Comparison of ENCODE assay signal across 20 cellular contexts in the genomic region with DNA sequence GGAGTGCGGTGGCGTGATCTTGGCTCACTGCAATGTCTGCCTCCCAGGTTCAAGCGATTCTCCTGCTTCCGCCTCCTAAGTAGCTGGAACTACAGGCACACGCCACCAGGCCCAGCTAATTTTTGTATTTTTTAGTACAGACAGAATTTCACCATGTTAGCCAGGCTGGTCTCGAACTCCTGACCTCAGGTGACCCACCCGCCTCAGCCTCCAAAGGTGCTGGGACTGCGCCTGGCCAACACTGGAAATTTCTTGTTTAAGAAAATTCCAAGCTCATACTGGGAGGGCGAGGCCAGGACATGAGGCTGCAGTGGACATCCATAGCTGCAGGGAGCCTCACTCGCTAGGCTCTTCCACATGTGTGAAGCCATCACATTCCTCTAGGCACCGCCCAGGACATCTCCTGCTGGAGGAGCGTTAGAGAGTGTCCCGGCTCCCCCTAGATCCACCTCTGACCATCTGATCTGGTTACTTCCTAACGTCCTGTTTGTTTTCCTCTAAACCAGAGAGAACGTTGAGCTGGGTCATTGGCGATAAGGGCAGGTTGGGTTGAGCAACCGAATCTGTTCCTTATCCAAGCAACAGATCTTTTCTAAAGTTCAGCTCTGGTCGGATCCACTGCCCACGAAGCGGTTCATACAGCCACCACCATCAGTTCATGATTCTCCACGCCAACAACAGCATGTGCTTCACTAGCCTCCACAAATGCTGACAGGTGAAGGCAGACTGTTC.
DNase-seq lines count a peak whose midpoint lies in the region; FAIRE-seq and TF ChIP-seq lines count a peak whose summit lies in the region.
"Had no signal": no experiment of that assay in that cellular context is flagged by ENCODE, and none has a peak within 500 bp of the region (broad histone marks: within the 10 kb centered on the region; RNA-seq: fewer than 3 reads in every experiment).

No MANE protein-coding gene starts in this region.

- no peak overlapping the region for H3K4me3 Mint-ChIP-seq in H9
- no peak overlapping the region for H3K4me3 Mint-ChIP-seq in osteocyte (ENCODE audit: unreplicated experiment)
- H3K4me3 Mint-ChIP-seq: activated naive CD4-positive, alpha-beta T cell treated with anti-CD3 and anti-CD28 coated beads, Interleukin-2, amount 50 U/mL, for 24 hours; natural killer cell had no signal

- H3K4me3 ChIP-seq in OCI-LY3 (ENCODE audit: low read length) (no peak overlapping the region), endothelial cell of umbilical vein (replicated peaks in 1 of 3; ENCODE audit: insufficient read depth in 1 of 3, low read depth in 1 of 3, low read length in 3 of 3) (no peak overlapping the region)
- H3K4me3 ChIP-seq: colonic mucosa, Peyer's patch, tibial nerve had no signal

- no peak overlapping the region for H3K56ac ChIP-seq in H9 (ENCODE audit: insufficient read length, low read depth, low read length)

- H4K91ac ChIP-seq in H9 (ENCODE audit: insufficient read length, low read depth, low read length), result no peak overlapping the region

- no peak for TF ChIP-seq POLR2A in endothelial cell of umbilical vein (IDR thresholded peaks at IDR 0.05; ENCODE audit: low read depth, low read length)

- H3K4ac ChIP-seq in H9 (ENCODE audit: low read depth, low read length), result no peak overlapping the region

- H3K9me1 ChIP-seq in endothelial cell of umbilical vein (replicated peaks; ENCODE audit: control insufficient read depth, extremely low read depth, insufficient read depth, low read length), result no peaks in the 10 kb centered on the region

- no CpG with 5 or more reads among the region's 21 CpGs for WGBS in H9 (ENCODE audit: extremely low coverage, insufficient read length, low lambda C conversion rate)

- no peak overlapping the region for H2AFZ ChIP-seq in H9 (ENCODE audit: low read length)
- no peak overlapping the region for H2AFZ ChIP-seq in OCI-LY3 (ENCODE audit: low read depth, low read length)
- peak overlapping the region; percentile 6 for H2AFZ ChIP-seq in endothelial cell of umbilical vein (ENCODE audit: low read depth, low read length)

- no peak overlapping the region for H3K4me2 ChIP-seq in H9 (ENCODE audit: insufficient read depth, insufficient read length, low read length)
- peak overlapping the region; percentile 87; the same call in 1 of the 2 replicates for H3K4me2 ChIP-seq in OCI-LY3 (ENCODE audit: low read length)
- H3K4me2 ChIP-seq in endothelial cell of umbilical vein (ENCODE audit: insufficient read depth, low read length), result no peak overlapping the region

- CTCF ChIA-PET in endothelial cell of umbilical vein (lab: Charles Lee), result interaction anchor here (0.7 to 1.4 kb wide), 3 partner anchors 9 to 174 kb away, joined by 3 read pairs; no protein-coding TSS in a partner anchor

- no TSS peak for BruUV-seq in endothelial cell of umbilical vein (replicated peaks; lab: Mats Ljungman, UMichigan)

- H3K27me3 Mint-ChIP-seq in H9 (ENCODE audit: low read depth) (peaks cover 7% of the 10 kb centered on the region), osteocyte (ENCODE audit: unreplicated experiment) (no peaks in the 10 kb centered on the region)
- H3K27me3 Mint-ChIP-seq: activated naive CD4-positive, alpha-beta T cell treated with anti-CD3 and anti-CD28 coated beads, Interleukin-2, amount 50 U/mL, for 24 hours had no signal

- POLR2A ChIA-PET in endothelial cell of umbilical vein (lab: Charles Lee), result interaction anchor here (0.6 kb wide), 1 partner anchor 99 kb away, joined by 3 read pairs; no protein-coding TSS in a partner anchor

- H3K4me1 ChIP-seq in H9 (ENCODE audit: insufficient read depth, low read length) (peaks cover 8% of the 10 kb centered on the region; the same call in 1 of the 2 replicates), OCI-LY3 (ENCODE audit: low read length) (peaks cover 13% of the 10 kb centered on the region), endothelial cell of umbilical vein (ENCODE audit: control insufficient read depth, extremely low read depth, insufficient read depth, low read length) (peaks cover 40% of the 10 kb centered on the region)
- H3K4me1 ChIP-seq: BE2C, colonic mucosa had no signal

- H3K27me3 ChIP-seq in H9 (ENCODE audit: insufficient read depth, low read length) (no peaks in the 10 kb centered on the region), OCI-LY3 (ENCODE audit: low read depth, low read length) (peaks cover 48% of the 10 kb centered on the region), endothelial cell of umbilical vein (ENCODE audit: control insufficient read depth in 2 of 2, insufficient read depth in 2 of 2, low read length in 2 of 2) (no peaks in the 10 kb centered on the region)
- H3K27me3 ChIP-seq: BE2C, colonic mucosa, Peyer's patch, tibial nerve had no signal

- no peaks in the 10 kb centered on the region for H3K9me3 ChIP-seq in H9 (ENCODE audit: control insufficient read depth, low read depth, low read length)
- H3K9me3 ChIP-seq in OCI-LY3 (ENCODE audit: insufficient read depth, low read length), result no peaks in the 10 kb centered on the region
- no peaks in the 10 kb centered on the region for H3K9me3 ChIP-seq in endothelial cell of umbilical vein (replicated peaks; ENCODE audit: control insufficient read depth, insufficient read depth, low read length)
- H3K9me3 ChIP-seq: BE2C, colonic mucosa, Peyer's patch, SK-N-SH had no signal

- H3K9me3 Mint-ChIP-seq in H9 (peaks cover 0 to under 1% of the 10 kb centered on the region in 2 experiments; a peak in 3 of 5 replicates), osteocyte (ENCODE audit: unreplicated experiment) (no peaks in the 10 kb centered on the region)
- H3K9me3 Mint-ChIP-seq: activated naive CD4-positive, alpha-beta T cell treated with anti-CD3 and anti-CD28 coated beads, Interleukin-2, amount 50 U/mL, for 24 hours; natural killer cell had no signal

- H3K23ac ChIP-seq in H9 (ENCODE audit: insufficient read length, low read depth, low read length), result no peak overlapping the region

- H3K79me2 ChIP-seq in H9 (ENCODE audit: insufficient read depth, low read length), result no peaks in the 10 kb centered on the region
- no peaks in the 10 kb centered on the region for H3K79me2 ChIP-seq in OCI-LY3 (ENCODE audit: low read length)
- H3K79me2 ChIP-seq in endothelial cell of umbilical vein (ENCODE audit: control insufficient read depth, insufficient read depth, low read length), result no peaks in the 10 kb centered on the region

- no peak overlapping the region for H2BK15ac ChIP-seq in H9 (ENCODE audit: low read depth, low read length)

- no peak overlapping the region for H3K18ac ChIP-seq in H9 (ENCODE audit: insufficient read length, low read depth, low read length)

- no peak overlapping the region for H2AK5ac ChIP-seq in H9 (ENCODE audit: insufficient read length, low read length)

- H2BK120ac ChIP-seq in H9 (ENCODE audit: low read depth, low read length, poor library complexity, severe bottlenecking), result no peak overlapping the region

- peak; percentile 60 for DNase-seq in H9
- DNase-seq in endothelial cell of umbilical vein (ENCODE audit: low read depth, low spot score), result no peak
- no peak for DNase-seq in osteocyte (ENCODE audit: extremely low spot score, unreplicated experiment)
- DNase-seq in NCI-H1092 (lab: John Stamatoyannopoulos, UW), result no peak
- DNase-seq in stimulated activated CD4-positive, alpha-beta T cell treated with anti-CD3 and anti-CD28 coated beads, Interleukin-1b, Interleukin-23, amount 100 ng/mL, for 48 hours, result no peak
- DNase-seq in NCI-H1417 treated with DMSO at 0.1 percent for 48 hours (lab: John Stamatoyannopoulos, UW), result no peak
- DNase-seq in UCSD-AML1 (lab: John Stamatoyannopoulos, UW; ENCODE audit: unreplicated experiment), result no peak
- DNase-seq: activated T-cell treated with anti-CD3 and anti-CD28 coated beads, Interleukin-2, amount 50 U/mL, for 1 hour; BE2C; colonic mucosa; natural killer cell; NCI-H69; SK-N-SH; stimulated activated CD4-positive, alpha-beta T cell treated with anti-CD3 and anti-CD28 coated beads, Interleukin-12 subunit alpha, Interleukin-12 subunit beta, amount 100 ng/mL, for 4 hours; stimulated activated naive CD4-positive, alpha-beta T cell had no signal

- H3K27ac Mint-ChIP-seq in H9 (0 out of 7 replicates have a peak overlapping the region, but pooled peaks of 2 of the 3 experiments have one; percentile 59 to 73), osteocyte (ENCODE audit: unreplicated experiment) (peak overlapping the region; percentile 41)
- H3K27ac Mint-ChIP-seq: activated naive CD4-positive, alpha-beta T cell treated with anti-CD3 and anti-CD28 coated beads, Interleukin-2, amount 50 U/mL, for 24 hours; natural killer cell had no signal

- no peak overlapping the region for H4K5ac ChIP-seq in H9 (ENCODE audit: insufficient read length, low read depth, low read length)

- no peak overlapping the region for H2BK20ac ChIP-seq in H9 (ENCODE audit: low read depth, low read length, poor library complexity, severe bottlenecking)

- H2BK5ac ChIP-seq in H9 (ENCODE audit: insufficient read length, low read length), result no peak overlapping the region

- no peak overlapping the region for H3K14ac ChIP-seq in H9 (ENCODE audit: insufficient read depth, low read length)

- no peaks in the 10 kb centered on the region for H3K36me3 ChIP-seq in OCI-LY3 (replicated peaks; ENCODE audit: low read depth, low read length)
- no peaks in the 10 kb centered on the region for H3K36me3 ChIP-seq in endothelial cell of umbilical vein (ENCODE audit: control insufficient read depth in 2 of 2, extremely low read depth in 1 of 2, insufficient read depth in 2 of 2, low read length in 2 of 2)
- H3K36me3 ChIP-seq: BE2C, colonic mucosa, Peyer's patch, tibial nerve had no signal

- peaks cover 4% of the 10 kb centered on the region for H3K23me2 ChIP-seq in H9 (ENCODE audit: insufficient read length, low read depth, low read length, poor library complexity, severe bottlenecking)

- H3K4me1 Mint-ChIP-seq in H9 (peaks cover 35 to 40% of the 10 kb centered on the region in 2 experiments), osteocyte (ENCODE audit: unreplicated experiment) (peaks cover 73% of the 10 kb centered on the region)
- H3K4me1 Mint-ChIP-seq: natural killer cell had no signal

- H3K9ac ChIP-seq in H9 (ENCODE audit: extremely low read depth, insufficient read length, low read length), result no peak overlapping the region
- no peak overlapping the region for H3K9ac ChIP-seq in OCI-LY3 (ENCODE audit: low read length)
- no peak overlapping the region for H3K9ac ChIP-seq in endothelial cell of umbilical vein (replicated peaks; ENCODE audit: extremely low read depth, insufficient read depth, low read length)

- intact Hi-C loops in endothelial cell of umbilical vein (cut with micrococcal nuclease), result no loop called here

- H3K27ac ChIP-seq in H9 (ENCODE audit: insufficient read length, low read depth, low read length) (no peak overlapping the region), OCI-LY3 (ENCODE audit: low read length) (no peak overlapping the region), endothelial cell of umbilical vein (ENCODE audit: insufficient read depth, low read depth, low read length) (no peak overlapping the region)
- H3K27ac ChIP-seq: colonic mucosa, Peyer's patch, tibial nerve had no signal

- FAIRE-seq in endothelial cell of umbilical vein (lab: Jason Lieb, UNC), result no peak
- FAIRE-seq: HTR-8/SVneo had no signal

- no peaks in the 10 kb centered on the region for H3K79me1 ChIP-seq in H9 (ENCODE audit: insufficient read depth, low read depth, low read length, poor library complexity, severe bottlenecking)

- dilution Hi-C loops in endothelial cell of umbilical vein (cut with MboI; ENCODE audit: extremely low pct_ligation_motif_present, low sequenced_read_pairs), result no loop called here

- no peaks in the 10 kb centered on the region; a peak in 1 of 7 replicates for H3K36me3 Mint-ChIP-seq in H9 (ENCODE audit: insufficient read depth in 1 of 3, low read depth in 3 of 3)
- no peaks in the 10 kb centered on the region for H3K36me3 Mint-ChIP-seq in osteocyte (ENCODE audit: unreplicated experiment)
- H3K36me3 Mint-ChIP-seq: activated naive CD4-positive, alpha-beta T cell treated with anti-CD3 and anti-CD28 coated beads, Interleukin-2, amount 50 U/mL, for 24 hours; natural killer cell had no signal

- H4K8ac ChIP-seq in H9 (replicated peaks; ENCODE audit: insufficient read length, low read depth, low read length), result no peak overlapping the region

- H3T11ph ChIP-seq in H9 (ENCODE audit: low read length), result no peak overlapping the region

- no peak overlapping the region for H2BK12ac ChIP-seq in H9 (ENCODE audit: insufficient read length, low read depth, low read length)

- no peaks in the 10 kb centered on the region for H4K20me1 ChIP-seq in H9 (ENCODE audit: control insufficient read depth, insufficient read depth, insufficient read length)
- no peaks in the 10 kb centered on the region for H4K20me1 ChIP-seq in OCI-LY3 (ENCODE audit: insufficient read depth, low read length)
- H4K20me1 ChIP-seq in endothelial cell of umbilical vein (replicated peaks; ENCODE audit: control insufficient read depth, extremely low read depth, insufficient read depth, low read length), result no peaks in the 10 kb centered on the region

- TF ChIP-seq CTCF in H9 (conservative IDR thresholded peaks at IDR 0.05), result no peak
- no peak for TF ChIP-seq CTCF in OCI-LY3 (IDR thresholded peaks at IDR 0.05; ENCODE audit: low read depth, low read length)
- no peak for TF ChIP-seq CTCF in endothelial cell of umbilical vein (IDR thresholded peaks at IDR 0.05; ENCODE audit: extremely low read depth in 1 of 2, insufficient read depth in 1 of 2, low read depth in 1 of 2, low read length in 2 of 2)
- TF ChIP-seq CTCF in osteocyte (IDR thresholded peaks at IDR 0.05), result no peak
